In the genomic region with DNA sequence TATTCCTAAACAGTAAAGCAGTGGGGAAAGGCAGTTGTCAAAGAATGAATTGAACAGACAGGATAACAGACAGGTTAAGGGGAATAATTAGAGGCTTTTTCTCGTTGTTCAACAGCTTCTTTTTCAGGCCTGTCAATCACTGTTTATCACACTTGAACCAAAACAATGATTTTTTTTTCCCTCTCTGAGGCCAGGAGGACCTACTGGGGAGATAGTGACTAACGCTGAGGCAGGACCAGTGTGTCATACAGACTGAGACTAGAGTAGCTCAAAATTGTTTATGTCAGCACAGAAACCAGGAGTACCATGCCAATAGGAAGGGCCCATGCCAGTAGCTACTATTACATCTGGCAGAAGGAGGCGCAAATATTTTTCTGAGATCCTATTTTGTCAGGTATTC, we compare ENCODE assay signal across 17 cellular contexts.
"Had no signal": no experiment of that assay in that cellular context is flagged by ENCODE, and none has a peak within 500 bp of the region (broad histone marks: within the 10 kb centered on the region; RNA-seq: fewer than 3 reads in every experiment).

No MANE protein-coding gene starts in this region.

- H3K36me3 ChIP-seq: gastroesophageal sphincter, heart right ventricle, prostate gland, right atrium auricular region, stomach had no signal

- DNase-seq: activated CD4-positive, alpha-beta T cell treated with anti-CD3 and anti-CD28 coated beads, Interleukin-2, amount 50 U/mL, for 1 hour; activated CD8-positive, alpha-beta memory T cell treated with anti-CD3 and anti-CD28 coated beads, Interleukin-2, amount 50 U/mL, for 4 hours; activated effector memory CD4-positive, alpha-beta T cell treated with Interleukin-2 at 50 U/mL for 16 hours; activated naive CD4-positive, alpha-beta T cell treated with anti-CD3 and anti-CD28 coated beads, Interleukin-2, amount 10 ng/mL, durations not matched to agents 7 days and 5 days; activated naive CD8-positive, alpha-beta T cell treated with anti-CD3 and anti-CD28 coated beads, Interleukin-2, amount 50 U/mL, for 24 hours; activated T-cell treated with anti-CD3 and anti-CD28 coated beads, Interleukin-2, amount 50 U/mL, for 4 hours; anterior cingulate cortex; central memory CD4-positive, alpha-beta T cell; dorsolateral prefrontal cortex; heart right ventricle; immature natural killer cell; stomach; T-helper 9 cell; testis had no signal

- H3K27ac ChIP-seq: gastroesophageal sphincter, heart right ventricle, prostate gland, right atrium auricular region, stomach, testis had no signal

- ATAC-seq: activated naive CD8-positive, alpha-beta T cell treated with anti-CD3 and anti-CD28 coated beads, Interleukin-2, amount 50 U/mL, for 24 hours; activated T-cell treated with anti-CD3 and anti-CD28 coated beads, Interleukin-2, amount 50 U/mL, for 4 hours; gastroesophageal sphincter; heart right ventricle had no signal

- H3K4me1 ChIP-seq: gastroesophageal sphincter, prostate gland, right atrium auricular region, stomach, testis had no signal

- H3K9me3 ChIP-seq: gastroesophageal sphincter, heart right ventricle, prostate gland, right atrium auricular region, stomach, testis had no signal

- H3K27me3 ChIP-seq: dorsolateral prefrontal cortex, heart right ventricle, right atrium auricular region, stomach, testis had no signal

- H3K4me3 ChIP-seq: dorsolateral prefrontal cortex, gastroesophageal sphincter, heart right ventricle, prostate gland, right atrium auricular region, stomach, testis had no signal
